8 cellular contexts compared by ENCODE assay signal in the genomic region with DNA sequence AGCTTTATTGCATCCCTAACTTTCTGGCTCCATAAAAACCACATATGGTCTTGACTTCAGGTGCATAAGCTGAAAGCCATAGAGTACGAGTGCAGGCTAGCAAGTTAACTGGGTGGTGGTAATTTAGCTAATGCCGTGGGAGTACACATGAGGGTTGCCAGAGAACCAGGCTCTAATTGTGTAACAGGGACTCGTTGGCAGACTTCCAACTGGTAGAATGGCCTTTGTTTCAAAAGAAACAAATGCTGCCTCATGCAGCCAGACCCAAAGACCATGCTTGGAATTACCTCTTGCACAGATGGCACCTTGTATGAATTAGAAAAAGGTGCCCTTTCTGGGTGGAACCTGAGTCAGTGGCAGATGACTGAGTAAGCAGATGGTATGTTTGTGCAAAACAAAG.
DNase-seq lines count a peak whose midpoint lies in the region; ATAC-seq and TF ChIP-seq lines count a peak whose summit lies in the region.

No MANE protein-coding gene starts in this region.

- H3K4me3 ChIP-seq in GM23248: no peak overlapping the region
- H3K4me3 ChIP-seq in osteoblast (ENCODE audit: insufficient read depth, low read length): no peak overlapping the region

- H3K79me2 ChIP-seq in GM23248 (ENCODE audit: insufficient read depth) (no peaks in the 10 kb centered on the region), osteoblast (ENCODE audit: insufficient read depth, low read length) (no peaks in the 10 kb centered on the region)

- H3K27ac ChIP-seq in GM23248: no peak overlapping the region
- H3K27ac ChIP-seq in epithelial cell of prostate: no peak overlapping the region
- no peak overlapping the region for H3K27ac ChIP-seq in osteoblast (ENCODE audit: low read depth, low read length)

- in situ Hi-C loops in GM23248 (cut with MboI): no loop called here

- H3K4me2 ChIP-seq in GM23248 (ENCODE audit: unreplicated experiment): no peak overlapping the region
- no peak overlapping the region for H3K4me2 ChIP-seq in osteoblast (ENCODE audit: insufficient read depth, low read length)

- DNase-seq in GM23248: peak; percentile 54
- peak; percentile 64 to 87 for DNase-seq in NCI-H446 (lab: John Stamatoyannopoulos, UW)
- DNase-seq in epithelial cell of prostate (ENCODE audit: low read depth, low spot score): peak; percentile 14
- DNase-seq in osteoblast (ENCODE audit: insufficient read length, low spot score, missing footprints): peak; percentile 62
- no peak for DNase-seq in COLO829 (ENCODE audit: low spot score)
- no peak for DNase-seq in activated naive CD4-positive, alpha-beta T cell treated with anti-CD3 and anti-CD28 coated beads, Interleukin-2, amount 50 U/mL, for 16 hours

- no peak overlapping the region for H2AFZ ChIP-seq in GM23248
- no peak overlapping the region for H2AFZ ChIP-seq in osteoblast (ENCODE audit: low read length)

- H3K9me3 ChIP-seq in GM23248 (ENCODE audit: low read depth): no peaks in the 10 kb centered on the region
- no peaks in the 10 kb centered on the region for H3K9me3 ChIP-seq in osteoblast (ENCODE audit: low read depth, low read length)

- H4K20me1 ChIP-seq in GM23248 (ENCODE audit: insufficient read depth) (no peaks in the 10 kb centered on the region), osteoblast (ENCODE audit: insufficient read depth, low read length) (no peaks in the 10 kb centered on the region)

- H3K9ac ChIP-seq in GM23248: no peak overlapping the region

- H3K4me1 ChIP-seq in GM23248 (ENCODE audit: insufficient read depth) (no peaks in the 10 kb centered on the region), osteoblast (ENCODE audit: insufficient read depth, low read length) (no peaks in the 10 kb centered on the region)

- H3K27me3 ChIP-seq in GM23248 (replicated peaks; ENCODE audit: insufficient read depth) (peaks cover 16% of the 10 kb centered on the region), osteoblast (ENCODE audit: insufficient read depth, low read length) (peaks cover 2% of the 10 kb centered on the region)

- TF ChIP-seq CTCF in osteoblast (IDR thresholded peaks at IDR 0.05; ENCODE audit: extremely low read depth, low read depth, low read length): no peak

- no peaks in the 10 kb centered on the region for H3K9me2 ChIP-seq in GM23248 (ENCODE audit: insufficient read depth)

- ATAC-seq in HG02763 (IDR thresholded peaks at IDR 0.05; ENCODE audit: unreplicated experiment) (no peak), GM18907 (IDR thresholded peaks at IDR 0.05; ENCODE audit: unreplicated experiment) (no peak)

- H3K36me3 ChIP-seq in GM23248 (ENCODE audit: low read depth) (no peaks in the 10 kb centered on the region), osteoblast (ENCODE audit: insufficient read depth, low read length) (no peaks in the 10 kb centered on the region)

- no peaks in the 10 kb centered on the region for H3F3A ChIP-seq in GM23248 (ENCODE audit: insufficient read depth)

- 4 to 5% methylated on average over 3 of the region's 3 CpGs for WGBS in GM23248 (ENCODE audit: low coverage in 1 of 2, low lambda C conversion rate in 2 of 2, missing lambda C conversion rate in 2 of 2), 2 experiments

Comparison
In these comparisons a context has a peak if more than half of its experiments do, and no peak if none do; other contexts are left out.
1. DNase-seq: peak in GM23248 (single experiment), NCI-H446 (2 of 2), epithelial cell of prostate (single experiment) and osteoblast (single experiment); none in COLO829 (single experiment) and activated naive CD4-positive, alpha-beta T cell treated with anti-CD3 and anti-CD28 coated beads, Interleukin-2, amount 50 U/mL, for 16 hours (single experiment).